In genomic region chr9:92764381-92764987, GRCh38 we compare ENCODE assay signal across 8 cellular contexts. TPM values are rescaled to one million over a fixed set of nuclear protein-coding genes. Genes with fewer than 3 reads are reported as not detected.
A peak's percentile ranks its signal among the peaks of the same experiment; 100 is the strongest.
DNase-seq lines count a peak whose midpoint lies in the region; TF ChIP-seq lines count a peak whose summit lies in the region.

Gene BICD2, minus strand, starts transcription at chr9:92764833. Its CDS starts 89 bp downstream, at chr9:92764744.

- no peaks in the 10 kb centered on the region for H3K9me2 ChIP-seq in Loucy (replicated peaks; ENCODE audit: low read depth, low read length)

- H3F3A ChIP-seq in Loucy (ENCODE audit: low read depth), result 0 out of 2 replicates have a peak, but pooled peaks cover 2% of the 10 kb centered on the region

- 0% methylated on average over 45 to 56 of the region's 74 CpGs for WGBS in mesodermal cell (ENCODE audit: insufficient coverage in 2 of 2), 2 experiments

- H3K27me3 ChIP-seq in Loucy (ENCODE audit: insufficient read depth, low read length, poor library complexity, severe bottlenecking), result no peaks in the 10 kb centered on the region

- H3K27ac ChIP-seq in coronary artery, result peak within 1 kb of the TSS; percentile 97 to 100
- peak within 1 kb of the TSS; percentile 100 for H3K27ac ChIP-seq in mesodermal cell (ENCODE audit: low read depth, low read length, severe bottlenecking)

- H3K4me3 ChIP-seq in Loucy (ENCODE audit: low read length, poor library complexity, severe bottlenecking) (peak within 1 kb of the TSS; percentile 93), coronary artery (peak within 1 kb of the TSS; percentile 100), mesodermal cell (ENCODE audit: extremely low read depth, insufficient read depth, low read length, poor library complexity, severe bottlenecking) (peak within 1 kb of the TSS; percentile 94)

- H3K27me3 Mint-ChIP-seq in activated naive CD4-positive, alpha-beta T cell treated with anti-CD3 and anti-CD28 coated beads, Interleukin-2, amount 50 U/mL, for 24 hours, result no peaks in the 10 kb centered on the region

- H4K20me1 ChIP-seq in Loucy (ENCODE audit: insufficient read depth, low read length, poor library complexity, severe bottlenecking), result peaks cover 48% of the 10 kb centered on the region

- no peak for TF ChIP-seq CTCF in Loucy (conservative IDR thresholded peaks at IDR 0.05; ENCODE audit: low read length)
- TF ChIP-seq CTCF in coronary artery (IDR thresholded peaks at IDR 0.05), result no peak

- H3K36me3 Mint-ChIP-seq in activated naive CD4-positive, alpha-beta T cell treated with anti-CD3 and anti-CD28 coated beads, Interleukin-2, amount 50 U/mL, for 24 hours, result no peaks in the 10 kb centered on the region

- H3K4me1 Mint-ChIP-seq in activated naive CD4-positive, alpha-beta T cell treated with anti-CD3 and anti-CD28 coated beads, Interleukin-2, amount 50 U/mL, for 24 hours, result peaks cover 44% of the 10 kb centered on the region

- H3K9me3 Mint-ChIP-seq in activated naive CD4-positive, alpha-beta T cell treated with anti-CD3 and anti-CD28 coated beads, Interleukin-2, amount 50 U/mL, for 24 hours, result no peaks in the 10 kb centered on the region

- H3K79me2 ChIP-seq in Loucy (ENCODE audit: insufficient read depth, low read length), result peaks cover 51% of the 10 kb centered on the region

- no peak for DNase-seq in activated naive CD4-positive, alpha-beta T cell treated with anti-CD3 and anti-CD28 coated beads, Interleukin-2, amount 50 U/mL, for 16 hours
- DNase-seq in coronary artery (ENCODE audit: low spot score) (no peak), ureter (ENCODE audit: low spot score) (peak; percentile 98), HCEC 1CT (no peak), NOMO-1 treated with DMSO at 0.1 percent for 48 hours (lab: John Stamatoyannopoulos, UW; ENCODE audit: unreplicated experiment) (no peak)

- peak within 1 kb of the TSS; percentile 93 for H3K4me3 Mint-ChIP-seq in activated naive CD4-positive, alpha-beta T cell treated with anti-CD3 and anti-CD28 coated beads, Interleukin-2, amount 50 U/mL, for 24 hours

- H3K4me1 ChIP-seq in Loucy (ENCODE audit: insufficient read depth, low read length, poor library complexity, severe bottlenecking) (peaks cover 49% of the 10 kb centered on the region), mesodermal cell (ENCODE audit: control insufficient read depth, insufficient read depth, low read length, poor library complexity, severe bottlenecking) (peaks cover 4% of the 10 kb centered on the region)

- peak within 1 kb of the TSS; percentile 97 for H3K9ac ChIP-seq in Loucy (ENCODE audit: low read depth, low read length, poor library complexity, severe bottlenecking)

- peak within 1 kb of the TSS; percentile 99 for H3K4me2 ChIP-seq in Loucy (ENCODE audit: low read depth, low read length, poor library complexity, severe bottlenecking)

- no peaks in the 10 kb centered on the region for H3K36me3 ChIP-seq in Loucy (ENCODE audit: insufficient read depth, low read length)
- H3K36me3 ChIP-seq in mesodermal cell (ENCODE audit: control insufficient read depth, insufficient read depth, low read length), result no peaks in the 10 kb centered on the region

- H3K9me3 ChIP-seq in Loucy (ENCODE audit: insufficient read depth, low read depth, low read length) (no peaks in the 10 kb centered on the region), mesodermal cell (ENCODE audit: control insufficient read depth, low read length) (no peaks in the 10 kb centered on the region)

- peak within 1 kb of the TSS; percentile 94 for H2AFZ ChIP-seq in Loucy (ENCODE audit: low read length)

- peak within 1 kb of the TSS; percentile 96 for H3K27ac Mint-ChIP-seq in activated naive CD4-positive, alpha-beta T cell treated with anti-CD3 and anti-CD28 coated beads, Interleukin-2, amount 50 U/mL, for 24 hours

RNA-seq across cellular contexts. Expression of gene BICD2, which starts in this region (rescaled TPM):
- 32.1 TPM for polyA plus RNA-seq in mesodermal cell (2013, experiment 1 of 2)
- 28.5 TPM for polyA plus RNA-seq in mesodermal cell (2013, experiment 2 of 2)
- total RNA-seq in ureter, result 28.5 TPM
